8 cellular contexts compared by ENCODE assay signal in the genomic region with DNA sequence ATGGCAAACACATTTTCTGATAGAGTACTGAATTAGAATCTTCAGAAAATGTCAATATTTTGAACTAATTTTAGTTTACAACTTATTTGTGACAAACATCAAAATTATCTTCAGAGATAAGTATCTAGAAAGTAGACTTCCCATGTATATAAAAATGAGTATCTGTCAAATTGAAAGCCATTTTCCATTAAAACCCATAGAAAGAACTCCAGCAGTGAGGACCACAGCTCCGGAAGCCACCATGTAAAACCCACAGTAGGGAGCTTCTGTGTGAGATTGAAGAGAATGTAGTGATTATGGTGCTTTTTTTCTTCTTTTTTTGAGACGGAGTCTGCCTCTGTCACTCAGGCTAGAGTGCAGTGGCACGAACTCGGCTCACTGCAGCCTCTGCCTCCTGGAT.
"Had no signal": no experiment of that assay in that cellular context is flagged by ENCODE, and none has a peak within 500 bp of the region (broad histone marks: within the 10 kb centered on the region; RNA-seq: fewer than 3 reads in every experiment).

No MANE protein-coding gene starts in this region.

- H3K4me3 ChIP-seq: GM12878 had no signal

- ATAC-seq: GM12878 had no signal

- FAIRE-seq: G401.6, GM12878, GM12891, GM12892, GM18507, GM19239 had no signal

- DNase-seq: GDM1, GF-D8 had no signal
